Comparison of ENCODE assay signal across 1 cellular context in genomic region chr16:87835882-87836331, GRCh38.
TF ChIP-seq lines count a peak whose summit lies in the region.

No MANE protein-coding gene starts in this region.

TF ChIP-seq in K562, 482 proteins besides CTCF, POLR2A, EP300 and RAD21 (continued from another document):
- TF ChIP-seq ZNF407 (IDR thresholded peaks at IDR 0.05; ENCODE audit: low read depth), result no peak
TF ChIP-seq in K562: peak in this region for 2.
